Comparison of ENCODE assay signal across 8 cellular contexts in genomic region chr4:139978692-139979091, GRCh38.
A peak's percentile ranks its signal among the peaks of the same experiment; 100 is the strongest.
DNase-seq lines count a peak whose midpoint lies in the region; ATAC-seq and TF ChIP-seq lines count a peak whose summit lies in the region.

No MANE protein-coding gene starts in this region.

- H3K36me3 Mint-ChIP-seq in activated T-cell treated with anti-CD3 and anti-CD28 coated beads, Interleukin-2, amount 50 U/mL, for 24 hours (ENCODE audit: low read depth): no peaks in the 10 kb centered on the region
- no peaks in the 10 kb centered on the region for H3K36me3 Mint-ChIP-seq in stimulated activated naive CD8-positive, alpha-beta T cell treated with anti-CD3 and anti-CD28 coated beads, Interleukin-15, Interleukin-2, amounts not matched to agents 100 ng/mL and 50 ng/mL, for 24 hours (ENCODE audit: low read depth)
- H3K36me3 Mint-ChIP-seq in glutamatergic neuron (ENCODE audit: unreplicated experiment): no peaks in the 10 kb centered on the region

- H3K4me1 Mint-ChIP-seq in activated T-cell treated with anti-CD3 and anti-CD28 coated beads, Interleukin-2, amount 50 U/mL, for 24 hours (ENCODE audit: low read depth): peaks cover 26% of the 10 kb centered on the region
- peaks cover 36% of the 10 kb centered on the region for H3K4me1 Mint-ChIP-seq in stimulated activated naive CD8-positive, alpha-beta T cell treated with anti-CD3 and anti-CD28 coated beads, Interleukin-15, Interleukin-2, amounts not matched to agents 100 ng/mL and 50 ng/mL, for 24 hours (ENCODE audit: low read depth)
- H3K4me1 Mint-ChIP-seq in glutamatergic neuron (ENCODE audit: low read depth, unreplicated experiment): peaks cover 18% of the 10 kb centered on the region

- no peak for TF ChIP-seq CTCF in glutamatergic neuron (IDR thresholded peaks at IDR 0.05; ENCODE audit: partially characterized antibody, unreplicated experiment)

- H3K4me3 Mint-ChIP-seq in activated T-cell treated with anti-CD3 and anti-CD28 coated beads, Interleukin-2, amount 50 U/mL, for 24 hours: no peak overlapping the region
- H3K4me3 Mint-ChIP-seq in stimulated activated naive CD8-positive, alpha-beta T cell treated with anti-CD3 and anti-CD28 coated beads, Interleukin-15, Interleukin-2, amounts not matched to agents 100 ng/mL and 50 ng/mL, for 24 hours: peak overlapping the region; percentile 32
- H3K4me3 Mint-ChIP-seq in glutamatergic neuron (ENCODE audit: unreplicated experiment): no peak overlapping the region

- no peaks in the 10 kb centered on the region for H3K27me3 Mint-ChIP-seq in activated T-cell treated with anti-CD3 and anti-CD28 coated beads, Interleukin-2, amount 50 U/mL, for 24 hours
- no peaks in the 10 kb centered on the region for H3K27me3 Mint-ChIP-seq in stimulated activated naive CD8-positive, alpha-beta T cell treated with anti-CD3 and anti-CD28 coated beads, Interleukin-15, Interleukin-2, amounts not matched to agents 100 ng/mL and 50 ng/mL, for 24 hours
- H3K27me3 Mint-ChIP-seq in glutamatergic neuron (ENCODE audit: unreplicated experiment): peaks cover 9% of the 10 kb centered on the region

- H3K27ac Mint-ChIP-seq in activated T-cell treated with anti-CD3 and anti-CD28 coated beads, Interleukin-2, amount 50 U/mL, for 24 hours: peak overlapping the region; percentile 4
- peak overlapping the region; percentile 69 for H3K27ac Mint-ChIP-seq in stimulated activated naive CD8-positive, alpha-beta T cell treated with anti-CD3 and anti-CD28 coated beads, Interleukin-15, Interleukin-2, amounts not matched to agents 100 ng/mL and 50 ng/mL, for 24 hours
- H3K27ac Mint-ChIP-seq in glutamatergic neuron (ENCODE audit: unreplicated experiment): no peak overlapping the region

- ATAC-seq in HG02840 (IDR thresholded peaks at IDR 0.05; ENCODE audit: low FRiP score, unreplicated experiment): peak; percentile 81

- H3K9me3 Mint-ChIP-seq in activated T-cell treated with anti-CD3 and anti-CD28 coated beads, Interleukin-2, amount 50 U/mL, for 24 hours: peaks cover 2% of the 10 kb centered on the region
- no peaks in the 10 kb centered on the region for H3K9me3 Mint-ChIP-seq in stimulated activated naive CD8-positive, alpha-beta T cell treated with anti-CD3 and anti-CD28 coated beads, Interleukin-15, Interleukin-2, amounts not matched to agents 100 ng/mL and 50 ng/mL, for 24 hours
- H3K9me3 Mint-ChIP-seq in glutamatergic neuron (ENCODE audit: unreplicated experiment): peaks cover 9% of the 10 kb centered on the region

- DNase-seq in activated T-cell treated with anti-CD3 and anti-CD28 coated beads, Interleukin-2, amount 50 U/mL, for 24 hours: no peak
- no peak for DNase-seq in activated T-cell treated with anti-CD3 and anti-CD28 coated beads, Interleukin-2, amount 50 U/mL, for 1 hour
- DNase-seq in NOMO-1 treated with DMSO at 0.1 percent for 48 hours (lab: John Stamatoyannopoulos, UW; ENCODE audit: unreplicated experiment) (peak; percentile 88), superior temporal gyrus (ENCODE audit: extremely low spot score) (no peak), NCI-H2171 treated with DMSO at 0.1 percent for 48 hours (lab: John Stamatoyannopoulos, UW) (no peak), glutamatergic neuron (no peak)
